ENCODE assay signal across 29 cellular contexts in the genomic region with DNA sequence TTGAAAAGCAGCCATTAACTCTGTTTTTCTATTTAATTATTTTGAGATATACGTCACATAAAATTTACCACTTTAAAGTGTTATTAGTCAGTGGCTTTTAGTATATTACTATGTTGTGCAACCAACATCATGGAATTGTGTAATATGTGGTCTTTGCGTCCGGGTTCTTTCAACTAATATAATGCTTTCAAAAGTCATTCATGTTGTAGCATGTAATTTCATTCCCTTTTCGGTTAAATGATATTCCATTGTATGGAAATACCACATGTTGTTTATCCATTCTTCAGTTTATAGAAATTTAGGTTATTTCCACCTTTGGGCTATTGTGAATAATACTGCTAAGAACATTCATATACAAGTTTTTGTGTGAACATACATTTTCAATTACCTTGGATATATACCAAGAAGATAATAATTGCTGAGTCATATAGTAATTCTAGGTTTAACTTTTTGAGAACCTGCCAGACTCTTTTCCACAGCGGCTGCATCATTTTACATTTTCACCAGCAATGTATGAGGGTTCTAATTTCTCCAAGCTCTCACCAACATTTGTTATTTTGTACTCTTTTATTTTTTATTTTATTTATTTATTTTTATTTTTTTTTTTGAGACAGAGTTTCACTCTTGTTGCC. TPM values are rescaled to one million over a fixed set of nuclear protein-coding genes. Genes with fewer than 3 reads are reported as not detected.
DNase-seq lines count a peak whose midpoint lies in the region; ATAC-seq and TF ChIP-seq lines count a peak whose summit lies in the region.
"Had no signal": no experiment of that assay in that cellular context is flagged by ENCODE, and none has a peak within 500 bp of the region (broad histone marks: within the 10 kb centered on the region; RNA-seq: fewer than 3 reads in every experiment).

No MANE protein-coding gene starts in this region.

- no peak for TF ChIP-seq CTCF in RWPE1 (conservative IDR thresholded peaks at IDR 0.05; ENCODE audit: low read depth)
- no peak for TF ChIP-seq CTCF in activated CD8-positive, alpha-beta T cell treated with anti-CD3 and anti-CD28 coated beads for 36 hours (IDR thresholded peaks at IDR 0.05)

- ATAC-seq in esophagus mucosa (peak; percentile 95), GM19455 (IDR thresholded peaks at IDR 0.05; ENCODE audit: unreplicated experiment) (no peak)
- no peak for ATAC-seq in activated CD8-positive, alpha-beta T cell treated with anti-CD3 and anti-CD28 coated beads for 36 hours
- ATAC-seq: stimulated activated naive B cell treated with anti-CD40 and anti-IgM and Interleukin-4, amounts not matched to agents 10 μg/mL and 1 μg/mL and 100 μg/mL, for 72 hours; WTC11 had no signal

- H3K4me1 ChIP-seq in ACC112 (ENCODE audit: control insufficient read depth, insufficient read depth, low read length, unreplicated experiment) = peaks cover 11% of the 10 kb centered on the region
- H3K4me1 ChIP-seq: colonic mucosa, esophagus muscularis mucosa, left ventricle myocardium inferior, prostate gland had no signal

- peaks cover 3% of the 10 kb centered on the region for H3K36me3 Mint-ChIP-seq in activated CD8-positive, alpha-beta T cell treated with anti-CD3 and anti-CD28 coated beads for 36 hours (ENCODE audit: low read depth)
- H3K36me3 Mint-ChIP-seq: WTC11 had no signal

- intact Hi-C loops in activated CD8-positive, alpha-beta T cell treated with anti-CD3 and anti-CD28 coated beads for 36 hours (cut with micrococcal nuclease) = no loop called here

- peak overlapping the region; percentile 65 for H3K27ac ChIP-seq in ACC112 (ENCODE audit: low read depth, low read length)
- H3K27ac ChIP-seq in RWPE1 = peak overlapping the region; percentile 79
- H3K27ac ChIP-seq: colonic mucosa, esophagus muscularis mucosa, left ventricle myocardium inferior, prostate gland had no signal

- no peaks in the 10 kb centered on the region for H3K79me2 ChIP-seq in ACC112 (ENCODE audit: control insufficient read depth, insufficient read depth, low read length, unreplicated experiment)

- H2AFZ ChIP-seq in ACC112 (ENCODE audit: low read length, unreplicated experiment) = no peak overlapping the region

- no peak overlapping the region for H3K4me3 ChIP-seq in ACC112 (ENCODE audit: low read depth, low read length)
- H3K4me3 ChIP-seq: colonic mucosa, esophagus muscularis mucosa, left ventricle myocardium inferior, prostate gland had no signal

- CTCF ChIA-PET in RWPE1 (lab: Yijun Ruan, JAX) = no interaction called here
- CTCF ChIA-PET in activated CD8-positive, alpha-beta T cell treated with anti-CD3 and anti-CD28 coated beads for 36 hours (lab: Charles Lee) = interaction anchor here (0.6 kb wide), 1 partner anchor 1764 kb away, joined by 3 read pairs; no protein-coding TSS in a partner anchor

- H3K27ac Mint-ChIP-seq in activated CD8-positive, alpha-beta T cell treated with anti-CD3 and anti-CD28 coated beads for 36 hours = no peak overlapping the region
- H3K27ac Mint-ChIP-seq: HFFc6; stimulated activated naive B cell treated with anti-CD40 and anti-IgM and Interleukin-4, amounts not matched to agents 10 μg/mL and 1 μg/mL and 100 μg/mL, for 72 hours; WTC11 had no signal

- POLR2A ChIA-PET in RWPE1 (lab: Yijun Ruan, JAX; ENCODE audit: low non-redundant PET) = no interaction called here
- POLR2A ChIA-PET in activated CD8-positive, alpha-beta T cell treated with anti-CD3 and anti-CD28 coated beads for 36 hours (lab: Charles Lee) = interaction anchor here (0.7 kb wide), 1 partner anchor 292 kb away, joined by 3 read pairs; no protein-coding TSS in a partner anchor

- H3K27me3 Mint-ChIP-seq in activated CD8-positive, alpha-beta T cell treated with anti-CD3 and anti-CD28 coated beads for 36 hours = peaks cover 15% of the 10 kb centered on the region

- DNase-seq in HCEC 1CT (peak; percentile 33), RWPE1 (ENCODE audit: low spot score) (peak; percentile 67), DMS 273 (lab: John Stamatoyannopoulos, UW; ENCODE audit: unreplicated experiment) (no peak), T1000 (lab: John Stamatoyannopoulos, UW) (no peak)
- no peak for DNase-seq in activated CD8-positive, alpha-beta T cell treated with anti-CD3 and anti-CD28 coated beads for 36 hours
- DNase-seq: activated naive CD4-positive, alpha-beta T cell treated with Interleukin-2 at 50 U/mL for 16 hours; amniotic stem cell; C1 segment of cervical spinal cord; colonic mucosa; effector CD8-positive, alpha-beta T cell; HFFc6; hypothalamus; Kasumi-1; left ventricle myocardium inferior; NCI-H1105; NCI-H2081 treated with DMSO at 0.1 percent for 48 hours; NCI-H82; Right ventricle myocardium superior; stimulated activated CD4-positive, alpha-beta T cell treated with anti-CD3 and anti-CD28 coated beads, Interleukin-15, amount 100 ng/mL, for 24 hours; stimulated activated naive B cell treated with anti-CD40 and anti-IgM and Interleukin-4, amounts not matched to agents 10 μg/mL and 1 μg/mL and 100 μg/mL, for 72 hours had no signal

- no peak overlapping the region for H3K4me3 Mint-ChIP-seq in activated CD8-positive, alpha-beta T cell treated with anti-CD3 and anti-CD28 coated beads for 36 hours
- H3K4me3 Mint-ChIP-seq: HFFc6; stimulated activated naive B cell treated with anti-CD40 and anti-IgM and Interleukin-4, amounts not matched to agents 10 μg/mL and 1 μg/mL and 100 μg/mL, for 72 hours; WTC11 had no signal

- peaks cover 9% of the 10 kb centered on the region for H3K9me3 Mint-ChIP-seq in activated CD8-positive, alpha-beta T cell treated with anti-CD3 and anti-CD28 coated beads for 36 hours
- H3K9me3 Mint-ChIP-seq: HFFc6, WTC11 had no signal

- H3K4me1 Mint-ChIP-seq in activated CD8-positive, alpha-beta T cell treated with anti-CD3 and anti-CD28 coated beads for 36 hours (ENCODE audit: low read depth) = no peaks in the 10 kb centered on the region
- H3K4me1 Mint-ChIP-seq: stimulated activated naive B cell treated with anti-CD40 and anti-IgM and Interleukin-4, amounts not matched to agents 10 μg/mL and 1 μg/mL and 100 μg/mL, for 72 hours; WTC11 had no signal

- H3K27me3 ChIP-seq in ACC112 (ENCODE audit: insufficient read depth, low read length) = no peaks in the 10 kb centered on the region
- H3K27me3 ChIP-seq: colonic mucosa had no signal

- no peaks in the 10 kb centered on the region for H3K36me3 ChIP-seq in ACC112 (ENCODE audit: insufficient read depth, low read length)
- H3K36me3 ChIP-seq: colonic mucosa, esophagus muscularis mucosa, left ventricle myocardium inferior, prostate gland had no signal

RNA-seq across cellular contexts. Expression of gene CLDN10, which starts 28.1 kb away (rescaled TPM):
- 0.76 TPM for total RNA-seq in esophagus mucosa
- not detected for total RNA-seq in activated CD8-positive, alpha-beta T cell treated with anti-CD3 and anti-CD28 coated beads for 36 hours
- total RNA-seq: Daoy, HFFc6, left ventricle myocardium inferior, mesenteric fat pad, Right ventricle myocardium superior, ureter had no signal

Comparison
In these comparisons a context has a peak if more than half of its experiments do, and no peak if none do; other contexts are left out.
1. DNase-seq: peak in HCEC 1CT (single experiment) and RWPE1 (single experiment); none in activated CD8-positive, alpha-beta T cell treated with anti-CD3 and anti-CD28 coated beads for 36 hours (single experiment), DMS 273 (single experiment) and T1000 (single experiment).